In genomic region chr7:42931447-42931833, GRCh38 we compare ENCODE assay signal across 1 cellular context.
TF ChIP-seq lines count a peak whose summit lies in the region.

No MANE protein-coding gene starts in this region.

TF ChIP-seq in SK-N-SH, 30 proteins besides CTCF, POLR2A, EP300 and RAD21 (continued from another document):
- TF ChIP-seq USF2 (IDR thresholded peaks at IDR 0.05; ENCODE audit: borderline replicate concordance, low read depth, low read length) (no peak), USF1 (IDR thresholded peaks at IDR 0.05; ENCODE audit: borderline replicate concordance, low read depth) (no peak), FOXJ3 (CRISPR knock-in tag; IDR thresholded peaks at IDR 0.05) (no peak)
